In the genomic region with DNA sequence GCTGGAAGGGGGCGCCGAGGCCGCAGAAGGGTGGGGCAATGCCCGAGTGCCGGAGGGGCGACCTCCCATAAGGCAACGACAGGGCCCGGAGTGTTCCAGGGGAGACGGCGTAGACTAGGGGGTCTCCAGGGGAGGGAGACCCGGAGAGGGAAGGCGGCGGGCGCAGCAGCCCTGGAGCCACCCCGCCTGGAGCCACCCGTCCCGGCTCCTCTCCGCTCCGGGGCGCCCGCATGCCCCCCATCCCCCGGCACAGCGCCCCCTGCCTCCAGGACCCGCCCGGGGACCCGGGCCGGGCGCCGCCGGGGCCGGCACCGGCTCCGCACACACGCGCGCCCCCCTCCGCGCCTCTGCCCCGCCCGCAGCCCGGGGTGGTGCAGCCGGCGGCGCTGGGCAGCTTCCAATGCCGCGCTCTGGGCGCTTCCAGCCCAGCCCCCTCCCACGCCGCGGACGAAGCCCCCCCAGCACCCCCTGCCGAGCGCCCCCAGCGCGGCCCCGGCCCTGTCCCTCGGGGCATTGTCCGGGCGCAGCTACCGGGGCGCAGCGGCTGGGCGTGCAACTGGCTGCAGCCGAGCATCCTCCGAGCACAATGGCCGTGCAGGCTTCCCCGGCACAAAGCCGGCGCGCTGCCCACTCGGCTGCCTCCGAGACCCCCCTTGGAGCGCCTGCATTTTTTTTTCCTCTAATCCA, we compare ENCODE assay signal across 8 cellular contexts. TPM values are rescaled to one million over a fixed set of nuclear protein-coding genes. Genes with fewer than 3 reads are reported as not detected.
A peak's percentile ranks its signal among the peaks of the same experiment; 100 is the strongest.
DNase-seq lines count a peak whose midpoint lies in the region; ATAC-seq, FAIRE-seq and TF ChIP-seq lines count a peak whose summit lies in the region.

No MANE protein-coding gene starts in this region.

- POLR2A ChIA-PET in endothelial cell of umbilical vein (lab: Charles Lee) = interaction anchor here (0.7 kb wide), 1 partner anchor 37 kb away, joined by 3 read pairs; no protein-coding TSS in a partner anchor
- POLR2A ChIA-PET in naive thymus-derived CD8-positive, alpha-beta T cell (lab: Charles Lee) = interaction anchor here (0.6 to 0.7 kb wide), 2 partner anchors 11 to 506 kb away, joined by 3 to 6 read pairs; no protein-coding TSS in a partner anchor

- peak overlapping the region; percentile 63 to 81 (median 72) for H3K4me3 Mint-ChIP-seq in naive thymus-derived CD8-positive, alpha-beta T cell

- BruUV-seq in endothelial cell of umbilical vein (replicated peaks; lab: Mats Ljungman, UMichigan) = no TSS peak

- CTCF ChIA-PET in endothelial cell of umbilical vein (lab: Charles Lee) = interaction anchor here (0.7 kb wide), 1 partner anchor 15 kb away, joined by 4 read pairs; no protein-coding TSS in a partner anchor

- peaks cover 34 to 45% (median 41%) of the 10 kb centered on the region in 5 donors for H3K27me3 Mint-ChIP-seq in naive thymus-derived CD8-positive, alpha-beta T cell

- peaks cover 0 to 3% (median 0%) of the 10 kb centered on the region in 9 donors for H3K9me3 Mint-ChIP-seq in naive thymus-derived CD8-positive, alpha-beta T cell

- H3K36me3 Mint-ChIP-seq in naive thymus-derived CD8-positive, alpha-beta T cell = peaks cover 0 to 5% (median 0%) of the 10 kb centered on the region in 3 donors

- H3K9me1 ChIP-seq in endothelial cell of umbilical vein (replicated peaks; ENCODE audit: control insufficient read depth, extremely low read depth, insufficient read depth, low read length) = no peaks in the 10 kb centered on the region

- peaks cover 14 to 25% of the 10 kb centered on the region in 2 experiments for H3K27me3 ChIP-seq in endothelial cell of umbilical vein (ENCODE audit: control insufficient read depth in 2 of 2, insufficient read depth in 2 of 2, low read length in 2 of 2)

- H3K4me1 ChIP-seq in endothelial cell of umbilical vein (ENCODE audit: control insufficient read depth, extremely low read depth, insufficient read depth, low read length) = peaks cover 5% of the 10 kb centered on the region

- peak overlapping the region; percentile 86 for H2AFZ ChIP-seq in endothelial cell of umbilical vein (ENCODE audit: low read depth, low read length)

- dilution Hi-C loops in endothelial cell of umbilical vein (cut with MboI; ENCODE audit: extremely low pct_ligation_motif_present, low sequenced_read_pairs) = loop anchor here (10.0 kb wide), 1 partner anchor 85 kb away; no protein-coding TSS in a partner anchor

- H3K9ac ChIP-seq in endothelial cell of umbilical vein (replicated peaks; ENCODE audit: extremely low read depth, insufficient read depth, low read length) = peak overlapping the region; percentile 21

- no peak for TF ChIP-seq CTCF in endothelial cell of umbilical vein (IDR thresholded peaks at IDR 0.05; ENCODE audit: extremely low read depth in 1 of 2, insufficient read depth in 1 of 2, low read depth in 1 of 2, low read length in 2 of 2)

- no peaks in the 10 kb centered on the region for H3K9me3 ChIP-seq in endothelial cell of umbilical vein (replicated peaks; ENCODE audit: control insufficient read depth, insufficient read depth, low read length)

- no peaks in the 10 kb centered on the region for H4K20me1 ChIP-seq in endothelial cell of umbilical vein (replicated peaks; ENCODE audit: control insufficient read depth, extremely low read depth, insufficient read depth, low read length)

- peak overlapping the region in 2 of 10 donors; percentile 21 to 55 for H3K27ac Mint-ChIP-seq in naive thymus-derived CD8-positive, alpha-beta T cell

- FAIRE-seq in endothelial cell of umbilical vein (lab: Jason Lieb, UNC) = no peak

- intact Hi-C loops in endothelial cell of umbilical vein (cut with micrococcal nuclease) = no loop called here

- peak overlapping the region; percentile 63 for H3K4me2 ChIP-seq in endothelial cell of umbilical vein (ENCODE audit: insufficient read depth, low read length)

- no peaks in the 10 kb centered on the region for H3K79me2 ChIP-seq in endothelial cell of umbilical vein (ENCODE audit: control insufficient read depth, insufficient read depth, low read length)

- DNase-seq in NCI-H2081 (lab: John Stamatoyannopoulos, UW) = peak; percentile 34 to 36
- DNase-seq in NCI-H2081 treated with DMSO at 0.1 percent for 48 hours (lab: John Stamatoyannopoulos, UW) = no peak
- DNase-seq in RPMI7951 (ENCODE audit: low read depth) = peak; percentile 23
- DNase-seq in endothelial cell of umbilical vein (ENCODE audit: low read depth, low spot score) = peak; percentile 17
- peak in 6 of 10 donors; percentile 11 to 34 (median 21) for DNase-seq in naive thymus-derived CD8-positive, alpha-beta T cell
- no peak for DNase-seq in kidney glomerular epithelial cell (lab: John Stamatoyannopoulos, UW)
- no peak for DNase-seq in NCI-H2107 (lab: John Stamatoyannopoulos, UW)
- no peak for DNase-seq in DMS114 treated with DMSO at 0.1 percent for 48 hours (lab: John Stamatoyannopoulos, UW; ENCODE audit: unreplicated experiment)

- H3K36me3 ChIP-seq in endothelial cell of umbilical vein (ENCODE audit: control insufficient read depth in 2 of 2, extremely low read depth in 1 of 2, insufficient read depth in 2 of 2, low read length in 2 of 2) = no peaks in the 10 kb centered on the region

- peak overlapping the region; percentile 25 to 49 (median 42) for H3K4me3 ChIP-seq in endothelial cell of umbilical vein (replicated peaks in 1 of 3; ENCODE audit: insufficient read depth in 1 of 3, low read depth in 1 of 3, low read length in 3 of 3)

- TF ChIP-seq POLR2A in endothelial cell of umbilical vein (IDR thresholded peaks at IDR 0.05; ENCODE audit: low read depth, low read length) = no peak

- peak; percentile 39 to 48 for ATAC-seq in naive thymus-derived CD8-positive, alpha-beta T cell

- H3K4me1 Mint-ChIP-seq in naive thymus-derived CD8-positive, alpha-beta T cell = peaks cover 18 to 31% (median 29%) of the 10 kb centered on the region in 4 donors

- no peak overlapping the region for H3K27ac ChIP-seq in endothelial cell of umbilical vein (ENCODE audit: insufficient read depth, low read depth, low read length)

TF ChIP-seq in endothelial cell of umbilical vein, 7 proteins besides CTCF, POLR2A, EP300 and RAD21:
- TF ChIP-seq FOS (IDR thresholded peaks at IDR 0.05; ENCODE audit: borderline replicate concordance, insufficient read depth, low read length) (no peak), EZH2 (IDR thresholded peaks at IDR 0.05; ENCODE audit: borderline replicate concordance, low read depth, low read length, severe bottlenecking) (no peak), MAX (IDR thresholded peaks at IDR 0.05; ENCODE audit: insufficient read depth, insufficient read length) (no peak), GATA2 (IDR thresholded peaks at IDR 0.05; ENCODE audit: insufficient read depth, insufficient read length, low read depth, low read length) (no peak), POLR2AphosphoS5 (IDR thresholded peaks at IDR 0.05; ENCODE audit: insufficient read depth, low read depth, low read length) (no peak), JUN (IDR thresholded peaks at IDR 0.05; ENCODE audit: borderline replicate concordance, insufficient read depth, insufficient read length, low read depth) (no peak), MYC (IDR thresholded peaks at IDR 0.05; ENCODE audit: low read depth, low read length) (no peak)

RNA-seq across cellular contexts. Expression of gene PTPRS, which starts 0.5 kb away (rescaled TPM):
- 44.9 and 45.8 TPM in 2 replicates for total RNA-seq in RPMI7951 (2014; rRNA removed; shearing (Covaris generic))
- 12.5 and 16.1 TPM in 2 replicates for total RNA-seq in endothelial cell of umbilical vein
- polyA plus RNA-seq in endothelial cell of umbilical vein = 10.1 and 13.1 TPM in 2 replicates
- 5.5 and 7.4 TPM in 2 replicates for polyA plus RNA-seq in endothelial cell of umbilical vein (2011; cell fraction: cytosol; rRNA removed)
- 17.3 and 19.8 TPM in 2 replicates for polyA plus RNA-seq in endothelial cell of umbilical vein (2011; cell fraction: nucleus; rRNA removed)
- polyA plus RNA-seq in endothelial cell of umbilical vein (2012) = 12.7 and 19.1 TPM in 2 replicates
- polyA minus RNA-seq in endothelial cell of umbilical vein = 20.1 and 21.9 TPM in 2 replicates
- 37.2 TPM for polyA minus RNA-seq in endothelial cell of umbilical vein (2011; cell fraction: cytosol; rRNA and poly(A)+ RNA removed)
- 8.8 and 11.9 TPM in 2 replicates for polyA minus RNA-seq in endothelial cell of umbilical vein (2011; cell fraction: nucleus; rRNA and poly(A)+ RNA removed)
- total RNA-seq in naive thymus-derived CD8-positive, alpha-beta T cell = 10 to 100 TPM in 1 of 2 experiments, 1 to 10 TPM in 1; 8.9 to 11.6 TPM
- polyA plus RNA-seq in naive thymus-derived CD8-positive, alpha-beta T cell = 1 to 10 TPM in 1 of 3 donors, under 1 TPM in 2; 0.10 to 1.5 (median 0.88) TPM

Comparison
In these comparisons a context has a peak if more than half of its experiments do, and no peak if none do; other contexts are left out.
1. DNase-seq: peak in NCI-H2081 (2 of 2), RPMI7951 (single experiment), endothelial cell of umbilical vein (single experiment) and naive thymus-derived CD8-positive, alpha-beta T cell (6 of 10); none in NCI-H2081 treated with DMSO at 0.1 percent for 48 hours (single experiment), kidney glomerular epithelial cell (single experiment), NCI-H2107 (single experiment) and DMS114 treated with DMSO at 0.1 percent for 48 hours (single experiment).